7 cellular contexts compared by ENCODE assay signal in the genomic region with DNA sequence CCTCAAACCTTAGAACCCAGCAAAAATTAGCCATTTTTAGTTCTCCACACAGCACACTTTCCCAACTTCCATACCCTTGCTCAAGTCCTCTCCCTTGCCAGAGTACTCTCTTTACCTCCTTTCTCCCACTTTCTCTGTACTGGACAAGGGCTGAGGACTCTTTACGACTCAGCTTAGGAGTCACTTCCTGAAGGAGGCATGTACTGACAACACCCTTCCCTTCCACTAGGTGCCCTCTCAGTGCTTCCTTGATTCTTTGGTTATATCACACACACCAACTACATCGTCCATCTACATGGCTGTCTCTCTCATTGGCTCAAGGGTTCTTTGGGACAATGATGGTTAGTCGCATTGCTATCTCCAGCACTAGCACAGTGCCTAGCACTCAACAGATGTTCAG. TPM values are rescaled to one million over a fixed set of nuclear protein-coding genes. Genes with fewer than 3 reads are reported as not detected.
DNase-seq lines count a peak whose midpoint lies in the region; ATAC-seq and TF ChIP-seq lines count a peak whose summit lies in the region.

No MANE protein-coding gene starts in this region.

- intact Hi-C loops in sciatic nerve (cut with DNase I): no loop called here

- H3K56ac ChIP-seq in H9 (ENCODE audit: insufficient read length, low read depth, low read length): no peak overlapping the region

- no peak overlapping the region for H3K23ac ChIP-seq in H9 (ENCODE audit: insufficient read length, low read depth, low read length)

- no peak overlapping the region for H3K4ac ChIP-seq in H9 (ENCODE audit: low read depth, low read length)

- H3K79me1 ChIP-seq in H9 (ENCODE audit: insufficient read depth, low read depth, low read length, poor library complexity, severe bottlenecking): no peaks in the 10 kb centered on the region

- no peak overlapping the region for H3K4me2 ChIP-seq in H9 (ENCODE audit: insufficient read depth, insufficient read length, low read length)

- peaks cover 8% of the 10 kb centered on the region for H3K9me3 ChIP-seq in H9 (ENCODE audit: control insufficient read depth, low read depth, low read length)

- no peaks in the 10 kb centered on the region for H3K23me2 ChIP-seq in H9 (ENCODE audit: insufficient read length, low read depth, low read length, poor library complexity, severe bottlenecking)

- no peaks in the 10 kb centered on the region for H3K4me1 ChIP-seq in H9 (ENCODE audit: insufficient read depth, low read length)

- H3K4me3 Mint-ChIP-seq in H9: no peak overlapping the region
- H3K4me3 Mint-ChIP-seq in nephron progenitor cell: no peak overlapping the region

- peak; percentile 60 for ATAC-seq in sciatic nerve

- no peak overlapping the region for H2BK15ac ChIP-seq in H9 (ENCODE audit: low read depth, low read length)

- H2BK5ac ChIP-seq in H9 (ENCODE audit: insufficient read length, low read length): no peak overlapping the region

- H3K36me3 Mint-ChIP-seq in H9 (ENCODE audit: insufficient read depth in 1 of 3, low read depth in 3 of 3) (peaks cover 0 to 2% (median 0%) of the 10 kb centered on the region in 3 experiments; a peak in 1 of 7 replicates), nephron progenitor cell (ENCODE audit: low read depth) (no peaks in the 10 kb centered on the region)

- no peaks in the 10 kb centered on the region for H4K20me1 ChIP-seq in H9 (ENCODE audit: control insufficient read depth, insufficient read depth, insufficient read length)

- H3K27me3 ChIP-seq in H9 (ENCODE audit: insufficient read depth, low read length): no peaks in the 10 kb centered on the region

- H2BK120ac ChIP-seq in H9 (ENCODE audit: low read depth, low read length, poor library complexity, severe bottlenecking): no peak overlapping the region

- H3K27ac ChIP-seq in H9 (ENCODE audit: insufficient read length, low read depth, low read length) (no peak overlapping the region), epithelial cell of prostate (no peak overlapping the region)

- H2AK5ac ChIP-seq in H9 (ENCODE audit: insufficient read length, low read length): no peak overlapping the region

- WGBS in H9 (ENCODE audit: extremely low coverage, insufficient read length, low lambda C conversion rate): no CpG with 5 or more reads among the region's 3 CpGs

- H2BK12ac ChIP-seq in H9 (ENCODE audit: insufficient read length, low read depth, low read length): no peak overlapping the region

- H3K27ac Mint-ChIP-seq in H9 (no peak overlapping the region), nephron progenitor cell (no peak overlapping the region)

- H3T11ph ChIP-seq in H9 (ENCODE audit: low read length): no peak overlapping the region

- H3K9ac ChIP-seq in H9 (ENCODE audit: extremely low read depth, insufficient read length, low read length): no peak overlapping the region

- H4K5ac ChIP-seq in H9 (ENCODE audit: insufficient read length, low read depth, low read length): no peak overlapping the region

- peaks cover 5% of the 10 kb centered on the region for H3K27me3 Mint-ChIP-seq in H9 (ENCODE audit: low read depth)
- H3K27me3 Mint-ChIP-seq in nephron progenitor cell (ENCODE audit: low read depth, poor library complexity): peaks cover 2% of the 10 kb centered on the region

- no peak overlapping the region for H3K14ac ChIP-seq in H9 (ENCODE audit: insufficient read depth, low read length)

- H2BK20ac ChIP-seq in H9 (ENCODE audit: low read depth, low read length, poor library complexity, severe bottlenecking): no peak overlapping the region

- DNase-seq in GM12864 (ENCODE audit: low read depth) (no peak), H9 (peak; percentile 49), NCI-H510A treated with DMSO at 0.1 percent for 48 hours (lab: John Stamatoyannopoulos, UW) (peak; percentile 25), epithelial cell of prostate (ENCODE audit: low read depth, low spot score) (peak; percentile 39), sciatic nerve (ENCODE audit: low spot score) (no peak), nephron progenitor cell (no peak), occipital lobe (lab: John Stamatoyannopoulos, UW) (no peak)

- H3K4me1 Mint-ChIP-seq in H9 (no peaks in the 10 kb centered on the region), nephron progenitor cell (no peaks in the 10 kb centered on the region)

- no peak overlapping the region for H4K91ac ChIP-seq in H9 (ENCODE audit: insufficient read length, low read depth, low read length)

- no peak overlapping the region for H2AFZ ChIP-seq in H9 (ENCODE audit: low read length)

- H3K9me3 Mint-ChIP-seq in H9 (peaks cover 2 to 4% of the 10 kb centered on the region in 2 experiments; a peak in 4 of 5 replicates), nephron progenitor cell (peaks cover 19% of the 10 kb centered on the region)

- H4K8ac ChIP-seq in H9 (replicated peaks; ENCODE audit: insufficient read length, low read depth, low read length): no peak overlapping the region

- H3K4me3 ChIP-seq in GM12864 (ENCODE audit: low read depth, low read length): no peak overlapping the region

- TF ChIP-seq CTCF in GM12864 (IDR thresholded peaks at IDR 0.05; ENCODE audit: low read depth, low read length, missing control alignments) (peak; percentile 54), H9 (conservative IDR thresholded peaks at IDR 0.05) (peak; percentile 56), nephron progenitor cell (IDR thresholded peaks at IDR 0.05) (no peak)

- H3K79me2 ChIP-seq in H9 (ENCODE audit: insufficient read depth, low read length): no peaks in the 10 kb centered on the region

- H3K18ac ChIP-seq in H9 (ENCODE audit: insufficient read length, low read depth, low read length): no peak overlapping the region

RNA-seq across cellular contexts. Expression of gene C18orf63, which starts 5.2 kb away (rescaled TPM):
- total RNA-seq in H9 (2021): not detected in 2 replicates
- total RNA-seq in sciatic nerve: not detected
- not detected for total RNA-seq in occipital lobe

RNA-seq across cellular contexts. Expression of gene CYB5A, which starts 18.6 kb away (rescaled TPM):
- 87.9 and 93.2 TPM in 2 replicates for total RNA-seq in H9 (2021)
- total RNA-seq in sciatic nerve: 117 TPM
- 15.3 TPM for total RNA-seq in occipital lobe

Comparison
In these comparisons a context has a peak if more than half of its experiments do, and no peak if none do; other contexts are left out.
1. DNase-seq: peak in H9 (single experiment), NCI-H510A treated with DMSO at 0.1 percent for 48 hours (single experiment) and epithelial cell of prostate (single experiment); none in GM12864 (single experiment), sciatic nerve (single experiment), nephron progenitor cell (single experiment) and occipital lobe (single experiment).